Comparison of ENCODE assay signal across 1 cellular context in genomic region chr9:36400332-36401178, GRCh38.
TF ChIP-seq lines count a peak whose summit lies in the region.

No MANE protein-coding gene starts in this region.

TF ChIP-seq in K562, 482 proteins besides CTCF, POLR2A, EP300 and RAD21 (continued from another document and continues in another):
- no peak for TF ChIP-seq ZBTB34 (CRISPR knock-in tag; IDR thresholded peaks at IDR 0.05)
- no peak for TF ChIP-seq CSDE1 (IDR thresholded peaks at IDR 0.05)
- TF ChIP-seq CXXC5 (CRISPR knock-in tag; IDR thresholded peaks at IDR 0.05): peak; percentile 74
- TF ChIP-seq MTA1 (IDR thresholded peaks at IDR 0.05; ENCODE audit: borderline replicate concordance): no peak
- TF ChIP-seq TSC22D4 (tag; IDR thresholded peaks at IDR 0.05): no peak
- TF ChIP-seq ZNF584 (CRISPR knock-in tag; IDR thresholded peaks at IDR 0.05; ENCODE audit: low read depth): no peak
- TF ChIP-seq RBM34 (IDR thresholded peaks at IDR 0.05; ENCODE audit: borderline replicate concordance, insufficient read depth, low read length): no peak
- TF ChIP-seq MTA3 (IDR thresholded peaks at IDR 0.05; ENCODE audit: borderline replicate concordance): 0 out of 2 replicates have a peak, but pooled peaks have one; percentile 40
- TF ChIP-seq ETV5 (CRISPR knock-in tag; IDR thresholded peaks at IDR 0.05; ENCODE audit: low read depth): no peak
- TF ChIP-seq, protein P1, sequence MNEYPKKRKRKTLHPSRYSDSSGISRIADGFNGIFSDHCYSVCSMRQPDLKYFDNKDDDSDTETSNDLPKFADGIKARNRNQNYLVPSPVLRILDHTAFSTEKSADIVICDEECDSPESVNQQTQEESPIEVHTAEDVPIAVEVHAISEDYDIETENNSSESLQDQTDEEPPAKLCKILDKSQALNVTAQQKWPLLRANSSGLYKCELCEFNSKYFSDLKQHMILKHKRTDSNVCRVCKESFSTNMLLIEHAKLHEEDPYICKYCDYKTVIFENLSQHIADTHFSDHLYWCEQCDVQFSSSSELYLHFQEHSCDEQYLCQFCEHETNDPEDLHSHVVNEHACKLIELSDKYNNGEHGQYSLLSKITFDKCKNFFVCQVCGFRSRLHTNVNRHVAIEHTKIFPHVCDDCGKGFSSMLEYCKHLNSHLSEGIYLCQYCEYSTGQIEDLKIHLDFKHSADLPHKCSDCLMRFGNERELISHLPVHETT (CRISPR knock-in tag; conservative IDR thresholded peaks at IDR 0.05 in 1 of 2, IDR thresholded peaks at IDR 0.05 in 1 of 2): peak in 1 of 2 experiments; percentile 95; a peak in 2 of 4 replicates
- TF ChIP-seq FOXJ2 (tag; IDR thresholded peaks at IDR 0.05): 0 out of 2 replicates have a peak, but pooled peaks have one; percentile 40
- 0 out of 2 replicates have a peak, but pooled peaks have one; percentile 38 for TF ChIP-seq ZSCAN29 (IDR thresholded peaks at IDR 0.05)
- peak; percentile 89 for TF ChIP-seq POLR2G (IDR thresholded peaks at IDR 0.05; ENCODE audit: low read depth, low read length)
- no peak for TF ChIP-seq ATF6 (CRISPR knock-in tag; IDR thresholded peaks at IDR 0.05)
- TF ChIP-seq ZNF507 (tag; conservative IDR thresholded peaks at IDR 0.05): no peak
- TF ChIP-seq SAP30 (IDR thresholded peaks at IDR 0.05; ENCODE audit: borderline replicate concordance, insufficient read depth, low read depth, low read length, poor library complexity, severe bottlenecking): peak; percentile 81
- TF ChIP-seq L3MBTL2 (IDR thresholded peaks at IDR 0.05): peak; percentile 75
- TF ChIP-seq, protein P2, sequence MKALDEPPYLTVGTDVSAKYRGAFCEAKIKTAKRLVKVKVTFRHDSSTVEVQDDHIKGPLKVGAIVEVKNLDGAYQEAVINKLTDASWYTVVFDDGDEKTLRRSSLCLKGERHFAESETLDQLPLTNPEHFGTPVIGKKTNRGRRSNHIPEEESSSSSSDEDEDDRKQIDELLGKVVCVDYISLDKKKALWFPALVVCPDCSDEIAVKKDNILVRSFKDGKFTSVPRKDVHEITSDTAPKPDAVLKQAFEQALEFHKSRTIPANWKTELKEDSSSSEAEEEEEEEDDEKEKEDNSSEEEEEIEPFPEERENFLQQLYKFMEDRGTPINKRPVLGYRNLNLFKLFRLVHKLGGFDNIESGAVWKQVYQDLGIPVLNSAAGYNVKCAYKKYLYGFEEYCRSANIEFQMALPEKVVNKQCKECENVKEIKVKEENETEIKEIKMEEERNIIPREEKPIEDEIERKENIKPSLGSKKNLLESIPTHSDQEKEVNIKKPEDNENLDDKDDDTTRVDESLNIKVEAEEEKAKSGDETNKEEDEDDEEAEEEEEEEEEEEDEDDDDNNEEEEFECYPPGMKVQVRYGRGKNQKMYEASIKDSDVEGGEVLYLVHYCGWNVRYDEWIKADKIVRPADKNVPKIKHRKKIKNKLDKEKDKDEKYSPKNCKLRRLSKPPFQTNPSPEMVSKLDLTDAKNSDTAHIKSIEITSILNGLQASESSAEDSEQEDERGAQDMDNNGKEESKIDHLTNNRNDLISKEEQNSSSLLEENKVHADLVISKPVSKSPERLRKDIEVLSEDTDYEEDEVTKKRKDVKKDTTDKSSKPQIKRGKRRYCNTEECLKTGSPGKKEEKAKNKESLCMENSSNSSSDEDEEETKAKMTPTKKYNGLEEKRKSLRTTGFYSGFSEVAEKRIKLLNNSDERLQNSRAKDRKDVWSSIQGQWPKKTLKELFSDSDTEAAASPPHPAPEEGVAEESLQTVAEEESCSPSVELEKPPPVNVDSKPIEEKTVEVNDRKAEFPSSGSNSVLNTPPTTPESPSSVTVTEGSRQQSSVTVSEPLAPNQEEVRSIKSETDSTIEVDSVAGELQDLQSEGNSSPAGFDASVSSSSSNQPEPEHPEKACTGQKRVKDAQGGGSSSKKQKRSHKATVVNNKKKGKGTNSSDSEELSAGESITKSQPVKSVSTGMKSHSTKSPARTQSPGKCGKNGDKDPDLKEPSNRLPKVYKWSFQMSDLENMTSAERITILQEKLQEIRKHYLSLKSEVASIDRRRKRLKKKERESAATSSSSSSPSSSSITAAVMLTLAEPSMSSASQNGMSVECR (CRISPR knock-in tag; IDR thresholded peaks at IDR 0.05): no peak
- TF ChIP-seq NR1H2 (CRISPR knock-in tag; IDR thresholded peaks at IDR 0.05): no peak
- TF ChIP-seq STAT5B (CRISPR knock-in tag; IDR thresholded peaks at IDR 0.05): no peak
- TF ChIP-seq ZBTB9 (CRISPR knock-in tag; IDR thresholded peaks at IDR 0.05): no peak
- TF ChIP-seq MED1 (CRISPR knock-in tag; IDR thresholded peaks at IDR 0.05; ENCODE audit: borderline replicate concordance): no peak
- TF ChIP-seq, protein P3, sequence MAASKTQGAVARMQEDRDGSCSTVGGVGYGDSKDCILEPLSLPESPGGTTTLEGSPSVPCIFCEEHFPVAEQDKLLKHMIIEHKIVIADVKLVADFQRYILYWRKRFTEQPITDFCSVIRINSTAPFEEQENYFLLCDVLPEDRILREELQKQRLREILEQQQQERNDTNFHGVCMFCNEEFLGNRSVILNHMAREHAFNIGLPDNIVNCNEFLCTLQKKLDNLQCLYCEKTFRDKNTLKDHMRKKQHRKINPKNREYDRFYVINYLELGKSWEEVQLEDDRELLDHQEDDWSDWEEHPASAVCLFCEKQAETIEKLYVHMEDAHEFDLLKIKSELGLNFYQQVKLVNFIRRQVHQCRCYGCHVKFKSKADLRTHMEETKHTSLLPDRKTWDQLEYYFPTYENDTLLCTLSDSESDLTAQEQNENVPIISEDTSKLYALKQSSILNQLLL (CRISPR knock-in tag; IDR thresholded peaks at IDR 0.05; ENCODE audit: borderline replicate concordance): no peak
- no peak for TF ChIP-seq HNRNPH1 (optimal IDR thresholded peaks at IDR 0.05; ENCODE audit: low read depth, low read length)
- TF ChIP-seq BCOR (IDR thresholded peaks at IDR 0.05): no peak
- TF ChIP-seq DIDO1 (tag; IDR thresholded peaks at IDR 0.05; ENCODE audit: low read depth): no peak
- TF ChIP-seq RNF2 (IDR thresholded peaks at IDR 0.05): no peak
- TF ChIP-seq ZC3H8 (IDR thresholded peaks at IDR 0.05): no peak
- no peak for TF ChIP-seq FOXA1 (IDR thresholded peaks at IDR 0.05; ENCODE audit: borderline replicate concordance)
- TF ChIP-seq, protein P4, sequence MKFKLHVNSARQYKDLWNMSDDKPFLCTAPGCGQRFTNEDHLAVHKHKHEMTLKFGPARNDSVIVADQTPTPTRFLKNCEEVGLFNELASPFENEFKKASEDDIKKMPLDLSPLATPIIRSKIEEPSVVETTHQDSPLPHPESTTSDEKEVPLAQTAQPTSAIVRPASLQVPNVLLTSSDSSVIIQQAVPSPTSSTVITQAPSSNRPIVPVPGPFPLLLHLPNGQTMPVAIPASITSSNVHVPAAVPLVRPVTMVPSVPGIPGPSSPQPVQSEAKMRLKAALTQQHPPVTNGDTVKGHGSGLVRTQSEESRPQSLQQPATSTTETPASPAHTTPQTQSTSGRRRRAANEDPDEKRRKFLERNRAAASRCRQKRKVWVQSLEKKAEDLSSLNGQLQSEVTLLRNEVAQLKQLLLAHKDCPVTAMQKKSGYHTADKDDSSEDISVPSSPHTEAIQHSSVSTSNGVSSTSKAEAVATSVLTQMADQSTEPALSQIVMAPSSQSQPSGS (CRISPR knock-in tag; IDR thresholded peaks at IDR 0.05): 0 out of 2 replicates have a peak, but pooled peaks have one; percentile 61
- TF ChIP-seq CREB3 (tag; conservative IDR thresholded peaks at IDR 0.05; ENCODE audit: low read depth): no peak
- TF ChIP-seq ZBED1 (IDR thresholded peaks at IDR 0.05): no peak
- TF ChIP-seq KDM5B (IDR thresholded peaks at IDR 0.05; ENCODE audit: insufficient replicate concordance, low read depth, low read length): peak; percentile 43
- TF ChIP-seq ZNF551 (CRISPR knock-in tag; IDR thresholded peaks at IDR 0.05): no peak
- no peak for TF ChIP-seq HNRNPK (IDR thresholded peaks at IDR 0.05; ENCODE audit: low read depth, low read length, poor library complexity, severe bottlenecking)
- no peak for TF ChIP-seq ASH1L (IDR thresholded peaks at IDR 0.05; ENCODE audit: borderline replicate concordance, low read depth, partially characterized antibody)
- TF ChIP-seq, protein P5, sequence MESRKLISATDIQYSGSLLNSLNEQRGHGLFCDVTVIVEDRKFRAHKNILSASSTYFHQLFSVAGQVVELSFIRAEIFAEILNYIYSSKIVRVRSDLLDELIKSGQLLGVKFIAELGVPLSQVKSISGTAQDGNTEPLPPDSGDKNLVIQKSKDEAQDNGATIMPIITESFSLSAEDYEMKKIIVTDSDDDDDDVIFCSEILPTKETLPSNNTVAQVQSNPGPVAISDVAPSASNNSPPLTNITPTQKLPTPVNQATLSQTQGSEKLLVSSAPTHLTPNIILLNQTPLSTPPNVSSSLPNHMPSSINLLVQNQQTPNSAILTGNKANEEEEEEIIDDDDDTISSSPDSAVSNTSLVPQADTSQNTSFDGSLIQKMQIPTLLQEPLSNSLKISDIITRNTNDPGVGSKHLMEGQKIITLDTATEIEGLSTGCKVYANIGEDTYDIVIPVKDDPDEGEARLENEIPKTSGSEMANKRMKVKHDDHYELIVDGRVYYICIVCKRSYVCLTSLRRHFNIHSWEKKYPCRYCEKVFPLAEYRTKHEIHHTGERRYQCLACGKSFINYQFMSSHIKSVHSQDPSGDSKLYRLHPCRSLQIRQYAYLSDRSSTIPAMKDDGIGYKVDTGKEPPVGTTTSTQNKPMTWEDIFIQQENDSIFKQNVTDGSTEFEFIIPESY (CRISPR knock-in tag; IDR thresholded peaks at IDR 0.05): peak; percentile 38; the same call in 1 of the 2 replicates
- TF ChIP-seq ZNF785 (CRISPR knock-in tag; IDR thresholded peaks at IDR 0.05): no peak
- no peak for TF ChIP-seq ZNF408 (CRISPR knock-in tag; IDR thresholded peaks at IDR 0.05; ENCODE audit: low read depth)
- no peak for TF ChIP-seq SMC3 (conservative IDR thresholded peaks at IDR 0.05; ENCODE audit: insufficient read depth, low read depth, low read length)
- TF ChIP-seq PHF8 (IDR thresholded peaks at IDR 0.05; ENCODE audit: borderline replicate concordance, low read length): peak; percentile 63; the same call in 1 of the 2 replicates
- 0 out of 2 replicates have a peak, but pooled peaks have one; percentile 33 for TF ChIP-seq KLF13 (tag; IDR thresholded peaks at IDR 0.05; ENCODE audit: borderline replicate concordance, low read depth)
- no peak for TF ChIP-seq BHLHE40 (IDR thresholded peaks at IDR 0.05; ENCODE audit: low read length)
- no peak for TF ChIP-seq ZNF384 (IDR thresholded peaks at IDR 0.05; ENCODE audit: low read depth, low read length)
- peak; percentile 72 for TF ChIP-seq RBBP5 (IDR thresholded peaks at IDR 0.05; ENCODE audit: borderline replicate concordance, insufficient read depth, low read length, poor library complexity, severe bottlenecking)
- peak; percentile 15 for TF ChIP-seq MEIS2 (IDR thresholded peaks at IDR 0.05; ENCODE audit: partially characterized antibody)
- no peak for TF ChIP-seq SMAD3 (CRISPR knock-in tag; conservative IDR thresholded peaks at IDR 0.05)
- no peak for TF ChIP-seq ARHGAP35 (IDR thresholded peaks at IDR 0.05; ENCODE audit: partially characterized antibody)
- TF ChIP-seq KAT8 (IDR thresholded peaks at IDR 0.05; ENCODE audit: low read depth): no peak
- no peak for TF ChIP-seq EHMT2 (IDR thresholded peaks at IDR 0.05)
- no peak for TF ChIP-seq POLR3A (IDR thresholded peaks at IDR 0.05; ENCODE audit: borderline replicate concordance, extremely low read depth, insufficient read depth, insufficient read length)
- no peak for TF ChIP-seq FOXM1 (IDR thresholded peaks at IDR 0.05; ENCODE audit: low read depth)
- no peak for TF ChIP-seq FOXM1 (CRISPR knock-in tag; IDR thresholded peaks at IDR 0.05; ENCODE audit: low read depth)
- TF ChIP-seq ETS2 (tag; IDR thresholded peaks at IDR 0.05; ENCODE audit: borderline replicate concordance, poor library complexity, severe bottlenecking): no peak
- no peak for TF ChIP-seq RFX5 (IDR thresholded peaks at IDR 0.05; ENCODE audit: low read depth, low read length)
- no peak for TF ChIP-seq CCAR2 (IDR thresholded peaks at IDR 0.05; ENCODE audit: low read depth, low read length)
- TF ChIP-seq ZNF717 (CRISPR knock-in tag; IDR thresholded peaks at IDR 0.05): no peak
